Comparison of ENCODE assay signal across 9 cellular contexts in the genomic region with DNA sequence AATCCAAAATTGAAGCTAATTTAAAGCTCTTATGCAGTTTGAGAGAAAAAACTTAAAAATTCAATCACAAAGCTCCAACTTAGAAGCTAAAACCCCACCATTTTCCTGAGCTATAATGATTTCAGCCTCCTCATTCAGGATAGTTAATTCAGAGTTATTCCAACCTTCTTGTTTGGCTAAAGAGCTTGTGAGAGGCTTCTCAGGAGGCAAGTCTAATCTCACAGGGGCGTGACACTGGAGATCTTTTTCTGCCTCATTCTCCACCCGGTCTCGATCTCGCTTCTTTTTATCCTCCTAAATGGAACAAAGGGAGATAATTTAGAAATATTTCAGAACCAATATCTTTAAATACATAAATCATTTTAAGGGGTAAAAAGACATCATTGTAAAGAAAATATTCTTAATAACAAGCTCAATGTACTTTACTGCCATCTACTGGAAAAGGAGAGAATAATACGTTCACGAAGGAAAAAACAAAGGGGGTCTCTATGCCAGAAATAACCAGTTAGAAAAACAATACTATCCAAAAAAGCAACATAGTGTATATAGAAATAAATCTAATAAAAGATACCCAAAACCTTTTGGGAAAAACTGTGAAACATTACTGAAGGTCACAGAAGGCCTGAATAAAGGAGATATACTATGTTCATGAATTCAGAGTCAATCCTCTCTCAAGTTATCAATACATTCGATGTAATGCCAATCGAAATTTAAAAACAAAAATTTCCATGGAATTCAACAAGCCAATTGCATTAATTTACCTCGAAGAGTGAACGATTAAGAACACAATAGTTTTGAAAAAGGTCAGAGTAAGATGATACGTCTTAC. TPM values are rescaled to one million over a fixed set of nuclear protein-coding genes. Genes with fewer than 3 reads are reported as not detected.
DNase-seq lines count a peak whose midpoint lies in the region; ATAC-seq, FAIRE-seq and TF ChIP-seq lines count a peak whose summit lies in the region.
"Had no signal": no experiment of that assay in that cellular context is flagged by ENCODE, and none has a peak within 500 bp of the region (broad histone marks: within the 10 kb centered on the region; RNA-seq: fewer than 3 reads in every experiment).

No MANE protein-coding gene starts in this region.

- peak; percentile 74 for FAIRE-seq in RCC 7860 (lab: Jason Lieb, UNC)

- intact Hi-C loops in right cardiac atrium (cut with DNase I) (loop anchor here in 2 of 4 donors (10.0 kb wide), 1 partner anchor 140 kb away; no protein-coding TSS in a partner anchor), upper lobe of right lung (cut with DNase I) (no loop called here)

- H3K27me3 ChIP-seq in cardiac muscle cell (no peaks in the 10 kb centered on the region), right cardiac atrium (ENCODE audit: control insufficient read depth, insufficient read depth) (no peaks in the 10 kb centered on the region), upper lobe of right lung (no peaks in the 10 kb centered on the region)

- ATAC-seq in right cardiac atrium (no peak), upper lobe of right lung (no peak), GM18907 (IDR thresholded peaks at IDR 0.05; ENCODE audit: unreplicated experiment) (no peak)

- H3K27ac ChIP-seq in cardiac muscle cell, result no peak overlapping the region
- H3K27ac ChIP-seq in right cardiac atrium (ENCODE audit: low read length), result no peak overlapping the region
- peak overlapping the region; percentile 75 for H3K27ac ChIP-seq in upper lobe of right lung

- DNase-seq in cardiac muscle cell (ENCODE audit: low read depth in 1 of 2, low spot score in 1 of 2), result peak; percentile 23 to 33
- no peak for DNase-seq in right cardiac atrium
- peak; percentile 36 for DNase-seq in RCC 7860 (ENCODE audit: low spot score)
- DNase-seq in foreskin fibroblast, result peak in 1 of 2 donors; percentile 21
- no peak for DNase-seq in upper lobe of right lung
- no peak for DNase-seq in DMS153 (lab: John Stamatoyannopoulos, UW)
- DNase-seq in midbrain (lab: John Stamatoyannopoulos, UW), result no peak
- DNase-seq: T-helper 9 cell had no signal

- H3K4me1 ChIP-seq in cardiac muscle cell (ENCODE audit: low read depth), result no peaks in the 10 kb centered on the region
- no peaks in the 10 kb centered on the region for H3K4me1 ChIP-seq in right cardiac atrium (ENCODE audit: control insufficient read depth, insufficient read depth, low read length)
- H3K4me1 ChIP-seq in upper lobe of right lung, result peaks cover 5% of the 10 kb centered on the region

- WGBS in right cardiac atrium, result 68% methylated on average over 11 of the region's 11 CpGs

- no peak overlapping the region for H3K4me3 ChIP-seq in cardiac muscle cell
- H3K4me3 ChIP-seq in right cardiac atrium (ENCODE audit: low read length), result no peak overlapping the region
- H3K4me3 ChIP-seq in foreskin fibroblast (ENCODE audit: low read depth in 1 of 2, low read length in 2 of 2), result no peak overlapping the region
- no peak overlapping the region for H3K4me3 ChIP-seq in upper lobe of right lung

- H3K9me3 ChIP-seq in cardiac muscle cell (ENCODE audit: low read depth) (no peaks in the 10 kb centered on the region), right cardiac atrium (ENCODE audit: control insufficient read depth, low read length) (no peaks in the 10 kb centered on the region), upper lobe of right lung (no peaks in the 10 kb centered on the region)

- H3K36me3 ChIP-seq in cardiac muscle cell (peaks cover 34% of the 10 kb centered on the region), upper lobe of right lung (peaks cover 47% of the 10 kb centered on the region)

- TF ChIP-seq CTCF in cardiac muscle cell (IDR thresholded peaks at IDR 0.05; ENCODE audit: low read depth, low read length) (peak; percentile 61), foreskin fibroblast (IDR thresholded peaks at IDR 0.05; ENCODE audit: low read depth, low read length) (peak; percentile 37), upper lobe of right lung (IDR thresholded peaks at IDR 0.05) (peak; percentile 71)

RNA-seq across cellular contexts. Expression of a gene that starts 13.9 kb away (rescaled TPM):
- total RNA-seq in cardiac muscle cell (54.2 and 80.1 TPM in 2 replicates), right cardiac atrium (10 to 100 TPM; 43.6 to 48.0 (median 45.0) TPM), upper lobe of right lung (62.9 TPM)
- polyA plus RNA-seq in cardiac muscle cell (61.0 and 89.2 TPM in 2 replicates), right cardiac atrium (33.8 TPM)

Comparison
In these comparisons a context has a peak if more than half of its experiments do, and no peak if none do; other contexts are left out.
1. DNase-seq: peak in cardiac muscle cell (2 of 2) and RCC 7860 (single experiment); none in right cardiac atrium (0 of 3), upper lobe of right lung (single experiment), DMS153 (single experiment) and midbrain (single experiment).
2. Peak in every context shown above with its lines, with median percentiles within 50 percentile points of each other: CTCF ChIP-seq.